21 cellular contexts compared by ENCODE assay signal in the genomic region with DNA sequence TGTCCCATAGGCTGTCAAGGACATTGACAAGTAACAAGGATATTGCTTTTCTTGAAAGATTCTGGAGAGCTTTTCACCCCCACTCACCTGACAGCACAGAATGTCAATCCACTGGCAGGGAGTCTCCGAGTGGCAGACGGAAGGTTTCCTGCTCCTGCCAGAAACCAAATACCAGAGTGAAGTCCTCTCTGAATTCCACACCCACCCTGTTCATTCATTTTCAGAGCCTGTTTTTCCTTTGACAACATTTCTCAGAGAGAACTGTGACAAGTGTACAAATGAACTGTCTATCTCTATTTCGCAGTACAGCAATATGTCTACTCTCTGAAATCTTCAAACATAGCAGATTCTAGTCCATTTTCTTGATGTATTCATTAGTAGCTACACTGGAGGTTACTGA.
"Had no signal": no experiment of that assay in that cellular context is flagged by ENCODE, and none has a peak within 500 bp of the region (broad histone marks: within the 10 kb centered on the region; RNA-seq: fewer than 3 reads in every experiment).

No MANE protein-coding gene starts in this region.

- ATAC-seq: esophagus mucosa; heart left ventricle; psoas muscle; right lobe of liver; stimulated activated memory B cell treated with anti-CD40 and anti-IgM and Interleukin-4, amounts not matched to agents 10 μg/mL and 1 μg/mL and 100 μg/mL, for 72 hours; upper lobe of right lung had no signal

- H3K9me3 ChIP-seq: heart left ventricle, neutrophil, psoas muscle, right lobe of liver, tibial artery, upper lobe of right lung, vagina had no signal

- H3K27ac Mint-ChIP-seq: memory B cell; nephron; stimulated activated memory B cell treated with anti-CD40 and anti-IgM and Interleukin-4, amounts not matched to agents 10 μg/mL and 1 μg/mL and 100 μg/mL, for 72 hours; stimulated activated naive CD8-positive, alpha-beta T cell treated with anti-CD3 and anti-CD28 coated beads, Interleukin-15, Interleukin-2, amounts not matched to agents 100 ng/mL and 50 ng/mL, for 24 hours had no signal

- H3K36me3 ChIP-seq: heart left ventricle, neutrophil, right lobe of liver, tibial artery, upper lobe of right lung, vagina had no signal

- H3K4me1 Mint-ChIP-seq: memory B cell had no signal

- H3K4me1 ChIP-seq: heart left ventricle, psoas muscle, right lobe of liver, upper lobe of right lung, vagina had no signal

- H3K27ac ChIP-seq: coronary artery, dorsolateral prefrontal cortex, heart left ventricle, neutrophil, psoas muscle, right lobe of liver, tibial artery, upper lobe of right lung, vagina had no signal

- H3K27me3 ChIP-seq: dorsolateral prefrontal cortex, heart left ventricle, neutrophil, right lobe of liver, tibial artery, upper lobe of right lung, vagina had no signal

- DNase-seq: effector CD8-positive, alpha-beta T cell; heart left ventricle; hippocampal formation; kidney glomerular epithelial cell; midbrain; naive B cell; psoas muscle; retina; right lobe of liver; stimulated activated CD4-positive, alpha-beta T cell treated with anti-CD3 and anti-CD28 coated beads, Interleukin-4, amount 100 ng/mL, for 24 hours; tibial artery; upper lobe of right lung had no signal

- H3K9me3 Mint-ChIP-seq: memory B cell; nephron; stimulated activated memory B cell treated with anti-CD40 and anti-IgM and Interleukin-4, amounts not matched to agents 10 μg/mL and 1 μg/mL and 100 μg/mL, for 72 hours; stimulated activated naive CD8-positive, alpha-beta T cell treated with anti-CD3 and anti-CD28 coated beads, Interleukin-15, Interleukin-2, amounts not matched to agents 100 ng/mL and 50 ng/mL, for 24 hours had no signal

- H3K4me3 Mint-ChIP-seq: memory B cell; naive B cell; nephron; stimulated activated memory B cell treated with anti-CD40 and anti-IgM and Interleukin-4, amounts not matched to agents 10 μg/mL and 1 μg/mL and 100 μg/mL, for 72 hours; stimulated activated naive CD8-positive, alpha-beta T cell treated with anti-CD3 and anti-CD28 coated beads, Interleukin-15, Interleukin-2, amounts not matched to agents 100 ng/mL and 50 ng/mL, for 24 hours had no signal

- H3K27me3 Mint-ChIP-seq: memory B cell; naive B cell; stimulated activated memory B cell treated with anti-CD40 and anti-IgM and Interleukin-4, amounts not matched to agents 10 μg/mL and 1 μg/mL and 100 μg/mL, for 72 hours; stimulated activated naive CD8-positive, alpha-beta T cell treated with anti-CD3 and anti-CD28 coated beads, Interleukin-15, Interleukin-2, amounts not matched to agents 100 ng/mL and 50 ng/mL, for 24 hours had no signal

- H3K4me3 ChIP-seq: coronary artery, dorsolateral prefrontal cortex, heart left ventricle, psoas muscle, right lobe of liver, tibial artery, upper lobe of right lung, vagina had no signal

- H3K36me3 Mint-ChIP-seq: memory B cell; naive B cell; stimulated activated memory B cell treated with anti-CD40 and anti-IgM and Interleukin-4, amounts not matched to agents 10 μg/mL and 1 μg/mL and 100 μg/mL, for 72 hours had no signal
